In genomic region chr11:34755671-34756070, GRCh38 we compare ENCODE assay signal across 22 cellular contexts.
A peak's percentile ranks its signal among the peaks of the same experiment; 100 is the strongest.
DNase-seq lines count a peak whose midpoint lies in the region; ATAC-seq and TF ChIP-seq lines count a peak whose summit lies in the region.
"Had no signal": no experiment of that assay in that cellular context is flagged by ENCODE, and none has a peak within 500 bp of the region (broad histone marks: within the 10 kb centered on the region; RNA-seq: fewer than 3 reads in every experiment).

No MANE protein-coding gene starts in this region.

- H3K4me1 ChIP-seq in RWPE2 (ENCODE audit: insufficient read depth, poor library complexity, severe bottlenecking): peaks cover 22% of the 10 kb centered on the region
- no peaks in the 10 kb centered on the region for H3K4me1 ChIP-seq in esophagus muscularis mucosa
- peaks cover 4% of the 10 kb centered on the region for H3K4me1 ChIP-seq in hepatocyte (ENCODE audit: insufficient read depth)
- H3K4me1 ChIP-seq: BE2C, Peyer's patch, SJSA1 had no signal

- 80% methylated on average over 7 of the region's 7 CpGs for WGBS in esophagus muscularis mucosa
- WGBS in hepatocyte (ENCODE audit: low lambda C conversion rate, missing lambda C conversion rate): 91% methylated on average over 7 of the region's 7 CpGs

- H3K4me2 ChIP-seq in hepatocyte: no peak overlapping the region

- H3K9me3 ChIP-seq in RWPE2 (ENCODE audit: severe bottlenecking) (peaks cover 2% of the 10 kb centered on the region), esophagus muscularis mucosa (peaks cover 0 to 3% (median 0%) of the 10 kb centered on the region in 4 donors), hepatocyte (ENCODE audit: low read depth) (no peaks in the 10 kb centered on the region)
- H3K9me3 ChIP-seq: BE2C, Peyer's patch, SJSA1 had no signal

- no peaks in the 10 kb centered on the region for H3K9me2 ChIP-seq in hepatocyte (replicated peaks; ENCODE audit: insufficient read depth)

- no peak for TF ChIP-seq CTCF in RWPE2 (IDR thresholded peaks at IDR 0.05; ENCODE audit: poor library complexity, severe bottlenecking)
- no peak for TF ChIP-seq CTCF in esophagus muscularis mucosa (IDR thresholded peaks at IDR 0.05)
- TF ChIP-seq CTCF in hepatocyte (IDR thresholded peaks at IDR 0.05; ENCODE audit: poor library complexity): no peak

- no peaks in the 10 kb centered on the region for H3K36me3 ChIP-seq in RWPE2 (ENCODE audit: low read depth)
- H3K36me3 ChIP-seq in esophagus muscularis mucosa: no peaks in the 10 kb centered on the region
- H3K36me3 ChIP-seq in hepatocyte (replicated peaks; ENCODE audit: insufficient read depth, low read depth): no peaks in the 10 kb centered on the region
- H3K36me3 ChIP-seq: BE2C, Peyer's patch, SJSA1 had no signal

- H2AFZ ChIP-seq in hepatocyte: no peak overlapping the region

- TF ChIP-seq POLR2A in esophagus muscularis mucosa (IDR thresholded peaks at IDR 0.05; ENCODE audit: low read depth): no peak

- no peaks in the 10 kb centered on the region for H3K79me2 ChIP-seq in hepatocyte

- H3K27me3 ChIP-seq in RWPE2 (ENCODE audit: insufficient read depth, poor library complexity, severe bottlenecking): no peaks in the 10 kb centered on the region
- H3K27me3 ChIP-seq in esophagus muscularis mucosa: no peaks in the 10 kb centered on the region
- no peaks in the 10 kb centered on the region for H3K27me3 ChIP-seq in hepatocyte
- H3K27me3 ChIP-seq: BE2C, Peyer's patch, SJSA1 had no signal

- no peaks in the 10 kb centered on the region for H4K20me1 ChIP-seq in hepatocyte (ENCODE audit: insufficient read depth, poor library complexity, severe bottlenecking)

- TF ChIP-seq EP300 in esophagus muscularis mucosa (IDR thresholded peaks at IDR 0.05): no peak

- H3K27ac ChIP-seq in RWPE2 (ENCODE audit: poor library complexity, severe bottlenecking): peak overlapping the region; percentile 68
- no peak overlapping the region for H3K27ac ChIP-seq in esophagus muscularis mucosa (replicated peaks in 1 of 4)
- H3K27ac ChIP-seq in hepatocyte: no peak overlapping the region
- H3K27ac ChIP-seq: Peyer's patch, SJSA1 had no signal

- no peak for ATAC-seq in RWPE2 (ENCODE audit: low read depth)
- ATAC-seq: Right ventricle myocardium inferior had no signal

- intact Hi-C loops in esophagus muscularis mucosa (cut with DNase I): no loop called here

- DNase-seq in COLO829 (ENCODE audit: low spot score) (peak; percentile 89), RWPE2 (ENCODE audit: low spot score) (no peak), esophagus muscularis mucosa (ENCODE audit: extremely low spot score) (peak; percentile 60), putamen (ENCODE audit: low spot score) (peak; percentile 68), hepatocyte (ENCODE audit: low spot score) (no peak), NCI-H2196 (lab: John Stamatoyannopoulos, UW; ENCODE audit: unreplicated experiment) (no peak), kidney tubule cell (ENCODE audit: low spot score) (no peak)
- DNase-seq: BE2C, COR-L47, DMS79, H9, HFFc6, KG1, NCI-H1092 treated with DMSO at 0.1 percent for 48 hours, NCI-H1436 treated with DMSO at 0.1 percent for 48 hours, NCI-H1930, NCI-H2227 treated with DMSO at 0.1 percent for 48 hours, NCI-H510A, NCI-H82, Peyer's patch had no signal

- no peak overlapping the region for H3K4me3 ChIP-seq in RWPE2 (ENCODE audit: severe bottlenecking)
- no peak overlapping the region for H3K4me3 ChIP-seq in esophagus muscularis mucosa
- no peak overlapping the region for H3K4me3 ChIP-seq in hepatocyte
- H3K4me3 ChIP-seq: Peyer's patch, SJSA1 had no signal

Comparison
In these comparisons a context has a peak if more than half of its experiments do, and no peak if none do; other contexts are left out.
1. DNase-seq: peak in COLO829 (single experiment), esophagus muscularis mucosa (single experiment) and putamen (single experiment); none in RWPE2 (single experiment), hepatocyte (single experiment), NCI-H2196 (single experiment) and kidney tubule cell (single experiment).